In the genomic region with DNA sequence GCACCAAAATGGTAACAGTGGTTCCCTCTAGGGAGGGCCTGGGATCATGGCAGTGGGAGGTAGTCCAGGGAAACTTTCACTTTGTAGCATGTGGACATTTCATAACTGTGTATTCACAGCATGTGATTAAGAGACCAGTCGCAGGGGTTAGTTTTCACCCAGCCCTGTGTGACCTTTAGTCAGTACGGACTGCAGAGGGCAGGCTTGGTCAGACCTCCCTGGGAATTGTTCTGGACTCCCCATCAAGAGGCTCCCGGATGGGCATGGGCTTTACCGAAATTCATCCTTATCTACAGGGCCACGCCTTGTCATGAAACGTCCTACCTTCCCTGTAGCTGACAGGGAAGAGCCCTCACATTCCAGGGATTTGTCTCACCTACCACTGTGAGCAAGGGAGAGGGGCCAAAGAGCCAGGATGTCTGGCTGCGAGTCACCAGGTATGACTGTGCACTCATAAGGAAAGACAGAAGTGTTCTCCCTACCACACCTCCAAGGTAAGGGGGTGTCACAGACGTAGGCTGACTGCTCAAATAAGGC, we compare ENCODE assay signal across 13 cellular contexts. TPM values are rescaled to one million over a fixed set of nuclear protein-coding genes. Genes with fewer than 3 reads are reported as not detected.
DNase-seq lines count a peak whose midpoint lies in the region; ATAC-seq, FAIRE-seq and TF ChIP-seq lines count a peak whose summit lies in the region.
"Had no signal": no experiment of that assay in that cellular context is flagged by ENCODE, and none has a peak within 500 bp of the region (broad histone marks: within the 10 kb centered on the region; RNA-seq: fewer than 3 reads in every experiment).

No MANE protein-coding gene starts in this region.

- DNase-seq in HuH-7 (ENCODE audit: low spot score): peak; percentile 65
- DNase-seq in coronary artery (ENCODE audit: low spot score): no peak
- peak; percentile 38 for DNase-seq in keratinocyte (ENCODE audit: low read depth, low spot score)
- DNase-seq in T-cell: no peak
- no peak for DNase-seq in GM10248 (ENCODE audit: extremely low spot score)
- no peak for DNase-seq in neural progenitor cell (ENCODE audit: low spot score)
- DNase-seq: activated CD8-positive, alpha-beta memory T cell treated with anti-CD3 and anti-CD28 coated beads, Interleukin-2, amount 50 U/mL, for 4 hours; NCI-H524 treated with DMSO at 0.1 percent for 48 hours; stimulated activated CD4-positive, alpha-beta T cell treated with anti-CD3 and anti-CD28 coated beads, Interleukin-1b, Interleukin-23, amount 100 ng/mL, for 48 hours had no signal

- H2AFZ ChIP-seq in keratinocyte (ENCODE audit: control insufficient read depth, low read length) (no peak overlapping the region), neural progenitor cell (replicated peaks) (no peak overlapping the region)

- H3K9me3 ChIP-seq in keratinocyte (ENCODE audit: control insufficient read depth, low read depth, low read length) (no peaks in the 10 kb centered on the region), subcutaneous abdominal adipose tissue (ENCODE audit: control insufficient read depth in 5 of 5, low read length in 5 of 5) (no peaks in the 10 kb centered on the region), neural progenitor cell (ENCODE audit: low read depth) (no peaks in the 10 kb centered on the region)

- H3K36me3 Mint-ChIP-seq in T-cell (peaks cover 66% of the 10 kb centered on the region), neural progenitor cell (peaks cover 24% of the 10 kb centered on the region)

- H3K4me1 ChIP-seq in keratinocyte (ENCODE audit: control insufficient read depth, extremely low read depth, insufficient read depth, low read length) (peaks cover 36% of the 10 kb centered on the region), subcutaneous abdominal adipose tissue (ENCODE audit: control insufficient read depth in 5 of 5, insufficient read depth in 5 of 5, low read length in 5 of 5) (peaks cover 24 to 44% (median 40%) of the 10 kb centered on the region in 5 donors), neural progenitor cell (no peaks in the 10 kb centered on the region)

- H3K27me3 ChIP-seq in keratinocyte (ENCODE audit: control insufficient read depth, extremely low read depth, insufficient read depth, low read length) (no peaks in the 10 kb centered on the region), subcutaneous abdominal adipose tissue (ENCODE audit: control insufficient read depth in 5 of 5, insufficient read depth in 4 of 5, low read length in 5 of 5) (no peaks in the 10 kb centered on the region), neural progenitor cell (no peaks in the 10 kb centered on the region)

- H3K4me1 Mint-ChIP-seq in T-cell (no peaks in the 10 kb centered on the region), neural progenitor cell (no peaks in the 10 kb centered on the region)

- H3K9ac ChIP-seq in keratinocyte (ENCODE audit: control insufficient read depth, extremely low read depth, insufficient read depth, low read length) (peak overlapping the region; percentile 43), subcutaneous abdominal adipose tissue (ENCODE audit: low read length in 5 of 5) (peak overlapping the region; percentile 49 to 71 (median 57)), neural progenitor cell (no peak overlapping the region)

- H3K27ac Mint-ChIP-seq in T-cell (no peak overlapping the region), neural progenitor cell (no peak overlapping the region)

- TF ChIP-seq CTCF in coronary artery (IDR thresholded peaks at IDR 0.05) (no peak), keratinocyte (optimal IDR thresholded peaks at IDR 0.05 in 1 of 3, IDR thresholded peaks at IDR 0.05 in 1 of 3, conservative IDR thresholded peaks at IDR 0.05 in 1 of 3; ENCODE audit: extremely low read depth in 1 of 3, insufficient read depth in 2 of 3, low read length in 3 of 3) (peak in 1 of 3 experiments; percentile 7), GM10248 (IDR thresholded peaks at IDR 0.05; ENCODE audit: control extremely low read depth, extremely low read depth, low read depth, missing control alignments) (no peak), neural progenitor cell (IDR thresholded peaks at IDR 0.05) (no peak)

- H3K4me2 ChIP-seq in keratinocyte (ENCODE audit: control insufficient read depth, extremely low read depth, insufficient read depth, low read depth, low read length): peak overlapping the region; percentile 25
- H3K4me2 ChIP-seq in neural progenitor cell: no peak overlapping the region

- H3K27ac ChIP-seq in coronary artery (peak overlapping the region; percentile 59 to 75), keratinocyte (ENCODE audit: control insufficient read depth, insufficient read depth, low read length) (peak overlapping the region; percentile 76), subcutaneous abdominal adipose tissue (ENCODE audit: low read depth, low read length) (peak overlapping the region; percentile 99), neural progenitor cell (no peak overlapping the region)

- dilution Hi-C loops in keratinocyte (cut with MboI; ENCODE audit: extremely low pct_ligation_motif_present, low sequenced_read_pairs): no loop called here

- no peaks in the 10 kb centered on the region for H3K9me3 Mint-ChIP-seq in T-cell
- H3K9me3 Mint-ChIP-seq in neural progenitor cell: no peaks in the 10 kb centered on the region
- H3K9me3 Mint-ChIP-seq: nephron had no signal

- H3K36me3 ChIP-seq in keratinocyte (ENCODE audit: control insufficient read depth in 2 of 2, extremely low read depth in 1 of 2, insufficient read depth in 2 of 2, low read length in 2 of 2) (peaks cover 45 to 79% of the 10 kb centered on the region in 2 experiments), subcutaneous abdominal adipose tissue (ENCODE audit: control insufficient read depth in 5 of 5, insufficient read depth in 5 of 5, low read length in 5 of 5) (peaks cover 4 to 94% (median 74%) of the 10 kb centered on the region in 5 donors), neural progenitor cell (no peaks in the 10 kb centered on the region)

- H4K20me1 ChIP-seq in keratinocyte (ENCODE audit: control insufficient read depth, extremely low read depth, insufficient read depth, low read length) (no peaks in the 10 kb centered on the region), neural progenitor cell (ENCODE audit: low read depth) (no peaks in the 10 kb centered on the region)

- H3K27me3 Mint-ChIP-seq in T-cell (no peaks in the 10 kb centered on the region), neural progenitor cell (ENCODE audit: insufficient read depth, low read depth) (no peaks in the 10 kb centered on the region)

- no peaks in the 10 kb centered on the region for H3F3A ChIP-seq in neural progenitor cell (ENCODE audit: low read depth)

- H3K4me3 ChIP-seq in coronary artery (no peak overlapping the region), keratinocyte (ENCODE audit: control insufficient read depth in 2 of 3, extremely low read depth in 1 of 3, insufficient read depth in 2 of 3, low read depth in 1 of 3, low read length in 3 of 3) (no peak overlapping the region), subcutaneous abdominal adipose tissue (ENCODE audit: low read depth in 1 of 5, low read length in 5 of 5) (no peak overlapping the region), neural progenitor cell (no peak overlapping the region)

- POLR2A ChIA-PET in T-cell (lab: Charles Lee) (no interaction called here), GM10248 (lab: Yijun Ruan, JAX) (no interaction called here)

- peak; percentile 90 for FAIRE-seq in keratinocyte (lab: Jason Lieb, UNC)

- no peak overlapping the region for H3K4me3 Mint-ChIP-seq in T-cell
- H3K4me3 Mint-ChIP-seq in neural progenitor cell: no peak overlapping the region
- H3K4me3 Mint-ChIP-seq: nephron had no signal

- ATAC-seq in T-cell (replicated peaks in 1 of 4) (no peak), HG02763 (IDR thresholded peaks at IDR 0.05; ENCODE audit: unreplicated experiment) (no peak)

- CTCF ChIA-PET in T-cell (lab: Charles Lee): interaction anchor here in 1 of 2 donors (0.6 to 1.5 kb wide), 2 partner anchors 11 to 198 kb away, joined by 3 to 5 read pairs; no protein-coding TSS in a partner anchor
- CTCF ChIA-PET in GM10248 (lab: Yijun Ruan, JAX): interaction anchor here (0.8 to 13.6 kb wide), 4 partner anchors 10 to 75 kb away, joined by 3 to 108 read pairs (median 6); no protein-coding TSS in a partner anchor

- H3K79me2 ChIP-seq in keratinocyte (ENCODE audit: control insufficient read depth, insufficient read depth, low read length) (no peaks in the 10 kb centered on the region), neural progenitor cell (ENCODE audit: low read depth) (no peaks in the 10 kb centered on the region)

- H3K9me1 ChIP-seq in keratinocyte (ENCODE audit: control insufficient read depth, extremely low read depth, insufficient read depth, low read length): peaks cover 2% of the 10 kb centered on the region

RNA-seq across cellular contexts. Expression of gene GPX3, which starts 19.9 kb away (rescaled TPM):
- polyA plus RNA-seq in keratinocyte: 116 to 139 TPM (median 120 TPM) in 3 replicates
- 13.2 TPM for polyA plus RNA-seq in keratinocyte (2011; ENCODE audit: low read depth)
- polyA plus RNA-seq in keratinocyte (2011; cell fraction: cytosol; rRNA removed): 136 and 153 TPM in 2 replicates
- polyA plus RNA-seq in keratinocyte (2011; cell fraction: nucleus; rRNA removed): 50.9 and 59.3 TPM in 2 replicates
- polyA plus RNA-seq in keratinocyte (2012; ENCODE audit: low replicate concordance): 55.1 and 80.1 TPM in 2 replicates
- 81.1 to 249 TPM (median 142 TPM) in 3 replicates for polyA minus RNA-seq in keratinocyte
- polyA minus RNA-seq in keratinocyte (2011; cell fraction: cytosol; rRNA and poly(A)+ RNA removed): 69.8 TPM
- 22.4 and 33.4 TPM in 2 replicates for polyA minus RNA-seq in keratinocyte (2011; cell fraction: nucleus; rRNA and poly(A)+ RNA removed)
- total RNA-seq in T-cell (1 to 10 TPM in 2 of 5 donors, under 1 TPM in 1, not detected in 2; 0.49 to 1.6 (median 1.4) TPM), neural progenitor cell (ENCODE audit: low replicate concordance) (17.9 and 22.4 TPM in 2 replicates)
- total RNA-seq: T-helper 1 cell treated with Interleukin-12 subunit alpha and Interleukin-12 subunit beta and Interleukin-4 antibody, amounts not matched to agents 30 ng/mL and 1 ng/mL, for 36 hours had no signal

RNA-seq across cellular contexts. Expression of gene TNIP1, which starts 40.6 kb away (rescaled TPM):
- polyA plus RNA-seq in keratinocyte: 43.4 to 98.3 TPM (median 47.9 TPM) in 3 replicates
- polyA plus RNA-seq in keratinocyte (2011; ENCODE audit: low read depth): 188 TPM
- polyA plus RNA-seq in keratinocyte (2011; cell fraction: cytosol; rRNA removed): 71.4 and 109 TPM in 2 replicates
- polyA plus RNA-seq in keratinocyte (2011; cell fraction: nucleus; rRNA removed): 67.6 and 70.0 TPM in 2 replicates
- polyA plus RNA-seq in keratinocyte (2012; ENCODE audit: low replicate concordance): 63.7 and 120 TPM in 2 replicates
- 82.8 to 116 TPM (median 88.8 TPM) in 3 replicates for polyA minus RNA-seq in keratinocyte
- polyA minus RNA-seq in keratinocyte (2011; cell fraction: cytosol; rRNA and poly(A)+ RNA removed): 146 TPM
- polyA minus RNA-seq in keratinocyte (2011; cell fraction: nucleus; rRNA and poly(A)+ RNA removed): 54.0 and 61.1 TPM in 2 replicates
- total RNA-seq in T-cell: 100 to 1,000 TPM; 118 to 211 (median 170) TPM
- 33.5 and 49.7 TPM in 2 replicates for total RNA-seq in neural progenitor cell (ENCODE audit: low replicate concordance)

Comparison
In these comparisons a context has a peak if more than half of its experiments do, and no peak if none do; other contexts are left out.
1. DNase-seq: peak in HuH-7 (single experiment) and keratinocyte (single experiment); none in coronary artery (single experiment), T-cell (0 of 34), GM10248 (single experiment) and neural progenitor cell (single experiment).